In genomic region chr6:9461161-9461560, GRCh38 we compare ENCODE assay signal across 20 cellular contexts.
"Had no signal": no experiment of that assay in that cellular context is flagged by ENCODE, and none has a peak within 500 bp of the region (broad histone marks: within the 10 kb centered on the region; RNA-seq: fewer than 3 reads in every experiment).

No MANE protein-coding gene starts in this region.

- FAIRE-seq: kidney had no signal

- ATAC-seq: foreskin keratinocyte; left cardiac atrium; left ventricle myocardium superior; naive thymus-derived CD4-positive, alpha-beta T cell; right lobe of liver; stimulated activated effector memory CD8-positive, alpha-beta T cell treated with anti-CD3 and anti-CD28 coated beads, Interleukin-12 subunit alpha, Interleukin-12 subunit beta, amount 100 ng/mL, for 72 hours; stimulated activated naive CD8-positive, alpha-beta T cell treated with anti-CD3 and anti-CD28 coated beads, Interleukin-15, Interleukin-2, amounts not matched to agents 100 U/mL and 50 U/mL, for 24 hours had no signal

- H3K27me3 ChIP-seq: foreskin keratinocyte, right lobe of liver, tibial artery, upper lobe of left lung, uterus had no signal

- DNase-seq: dermis blood vessel endothelial cell; erythroblast; foreskin keratinocyte; kidney; left cardiac atrium; left ventricle myocardium superior; mesendoderm; naive thymus-derived CD4-positive, alpha-beta T cell; nephron progenitor cell; retina; right lobe of liver; stimulated activated CD4-positive, alpha-beta T cell treated with anti-CD3 and anti-CD28 coated beads, Interleukin-4, amount 100 ng/mL, for 1 hour; stimulated activated CD8-positive, alpha-beta memory T cell treated with anti-CD3 and anti-CD28 coated beads, Interleukin-4, amount 100 ng/mL, for 48 hours; stimulated activated naive CD8-positive, alpha-beta T cell treated with anti-CD3 and anti-CD28 coated beads, Interleukin-15, Interleukin-2, amounts not matched to agents 100 U/mL and 50 U/mL, for 24 hours; tibial artery; upper lobe of left lung; uterus had no signal

- H3K36me3 ChIP-seq: prostate gland, right lobe of liver, tibial artery, upper lobe of left lung, uterus had no signal

- H3K4me3 ChIP-seq: lung, prostate gland, right lobe of liver, tibial artery, upper lobe of left lung, uterus had no signal
